ENCODE assay signal across 1 cellular context in genomic region chr3:131143802-131144201, GRCh38.
TF ChIP-seq lines count a peak whose summit lies in the region.

No MANE protein-coding gene starts in this region.

TF ChIP-seq in SK-N-SH, 30 proteins besides CTCF, POLR2A, EP300 and RAD21 (continued from another document):
- TF ChIP-seq ZBTB33 (IDR thresholded peaks at IDR 0.05; ENCODE audit: borderline replicate concordance, low read depth) (no peak), USF1 (IDR thresholded peaks at IDR 0.05; ENCODE audit: borderline replicate concordance, low read depth) (no peak), MAX (IDR thresholded peaks at IDR 0.05; ENCODE audit: low read depth) (no peak), SMC3 (IDR thresholded peaks at IDR 0.05; ENCODE audit: low read depth, low read length) (no peak), RXRA (IDR thresholded peaks at IDR 0.05; ENCODE audit: borderline replicate concordance, low read depth) (no peak), JUND (IDR thresholded peaks at IDR 0.05) (no peak), USF2 (IDR thresholded peaks at IDR 0.05; ENCODE audit: borderline replicate concordance, low read depth, low read length) (no peak), TCF12 (IDR thresholded peaks at IDR 0.05) (no peak), MXI1 (IDR thresholded peaks at IDR 0.05; ENCODE audit: low read depth, low read length) (no peak), NFIC (IDR thresholded peaks at IDR 0.05; ENCODE audit: borderline replicate concordance) (no peak), RCOR1 (IDR thresholded peaks at IDR 0.05; ENCODE audit: low read length) (peak; percentile 84; the same call in 1 of the 2 replicates), RFX5 (IDR thresholded peaks at IDR 0.05; ENCODE audit: low read length) (no peak), MEF2A (IDR thresholded peaks at IDR 0.05; ENCODE audit: borderline replicate concordance, low read depth) (no peak), SIN3A (IDR thresholded peaks at IDR 0.05; ENCODE audit: borderline replicate concordance, low read depth, low read length) (no peak), REST (IDR thresholded peaks at IDR 0.05; ENCODE audit: low read depth, low read length) (no peak), ELF1 (IDR thresholded peaks at IDR 0.05) (no peak), CHD2 (IDR thresholded peaks at IDR 0.05; ENCODE audit: low read length, partially characterized antibody) (peak; percentile 48), NRF1 (IDR thresholded peaks at IDR 0.05; ENCODE audit: low read depth, low read length) (no peak), TAF1 (IDR thresholded peaks at IDR 0.05; ENCODE audit: borderline replicate concordance, low read depth, low read length) (no peak), FOXJ3 (CRISPR knock-in tag; IDR thresholded peaks at IDR 0.05) (peak; percentile 57), GABPA (IDR thresholded peaks at IDR 0.05; ENCODE audit: low read depth) (no peak)
